28 cellular contexts compared by ENCODE assay signal in genomic region chr17:21017256-21017655, GRCh38.
"Had no signal": no experiment of that assay in that cellular context is flagged by ENCODE, and none has a peak within 500 bp of the region (broad histone marks: within the 10 kb centered on the region; RNA-seq: fewer than 3 reads in every experiment).

No MANE protein-coding gene starts in this region.

- H3K9ac ChIP-seq: neural progenitor cell had no signal

- H3K4me1 ChIP-seq: body of pancreas, neural progenitor cell, uterus had no signal

- FAIRE-seq: endothelial cell of umbilical vein had no signal

- H3K27me3 Mint-ChIP-seq: activated CD4-positive, alpha-beta T cell treated with anti-CD3 and anti-CD28 coated beads for 36 hours; activated naive CD8-positive, alpha-beta T cell treated with anti-CD3 and anti-CD28 coated beads for 36 hours; naive thymus-derived CD4-positive, alpha-beta T cell; T-cell had no signal

- H3K36me3 ChIP-seq: uterus had no signal

- H3K4me3 ChIP-seq: adrenal gland, body of pancreas, coronary artery, heart right ventricle, neural progenitor cell, right atrium auricular region, testis, transverse colon, uterus had no signal

- H3K9me3 ChIP-seq: adrenal gland, body of pancreas, heart right ventricle, right atrium auricular region, testis, transverse colon, uterus had no signal

- H3K4me1 Mint-ChIP-seq: activated CD4-positive, alpha-beta T cell treated with anti-CD3 and anti-CD28 coated beads for 36 hours; neural progenitor cell had no signal

- H3K9me3 Mint-ChIP-seq: activated naive CD8-positive, alpha-beta T cell treated with anti-CD3 and anti-CD28 coated beads for 36 hours; activated T-helper 2 cell treated with anti-CD3 and anti-CD28 coated beads, Interferon-gamma antibody, Interleukin-2, Interleukin-4, amounts not matched to agents 10 μg/mL and 5 μg/mL and 100 μg/mL, durations not matched to agents 14 hours and 24 hours and 36 hours; naive thymus-derived CD4-positive, alpha-beta T cell; neural progenitor cell; T-cell; T-helper 2 cell treated with Interferon-gamma antibody and Interleukin-4, amounts not matched to agents 5 μg/mL and 100 μg/mL, for 36 hours had no signal

- H3K4me3 Mint-ChIP-seq: activated CD4-positive, alpha-beta T cell treated with anti-CD3 and anti-CD28 coated beads for 36 hours; activated naive CD8-positive, alpha-beta T cell treated with anti-CD3 and anti-CD28 coated beads for 36 hours; naive thymus-derived CD4-positive, alpha-beta T cell; neural progenitor cell; T-cell; T-helper 2 cell treated with Interferon-gamma antibody and Interleukin-4, amounts not matched to agents 5 μg/mL and 100 μg/mL, for 36 hours had no signal

- H3K27me3 ChIP-seq: adrenal gland, body of pancreas, dorsolateral prefrontal cortex, heart right ventricle, neural progenitor cell, right atrium auricular region, testis, transverse colon, uterus had no signal

- ATAC-seq: activated CD4-positive, alpha-beta T cell treated with anti-CD3 and anti-CD28 coated beads for 36 hours; body of pancreas; heart right ventricle; naive thymus-derived CD4-positive, alpha-beta T cell; stimulated activated naive CD8-positive, alpha-beta T cell treated with anti-CD3 and anti-CD28 coated beads, Interleukin-15, Interleukin-2, amounts not matched to agents 100 U/mL and 50 U/mL, for 24 hours; T-cell had no signal

- DNase-seq: activated CD4-positive, alpha-beta T cell treated with anti-CD3 and anti-CD28 coated beads for 36 hours; activated CD4-positive, alpha-beta T cell treated with anti-CD3 and anti-CD28 coated beads, Interleukin-2, amount 50 U/mL, for 48 hours; activated CD4-positive, CD25-positive, alpha-beta regulatory T cell; activated CD8-positive, alpha-beta memory T cell treated with anti-CD3 and anti-CD28 coated beads for 24 hours; activated naive CD4-positive, alpha-beta T cell; activated naive CD8-positive, alpha-beta T cell treated with anti-CD3 and anti-CD28 coated beads for 36 hours; aorta; effector memory CD4-positive, alpha-beta T cell; foreskin fibroblast; heart right ventricle; midbrain; naive thymus-derived CD4-positive, alpha-beta T cell; occipital lobe; stimulated activated CD4-positive, alpha-beta T cell treated with anti-CD3 and anti-CD28 coated beads, Interleukin-2, amount 100 ng/mL, for 48 hours; stimulated activated naive CD8-positive, alpha-beta T cell treated with anti-CD3 and anti-CD28 coated beads, Interleukin-15, Interleukin-2, amounts not matched to agents 100 U/mL and 50 U/mL, for 24 hours; T-cell; testis; transverse colon; uterus had no signal

- H3K4me2 ChIP-seq: neural progenitor cell had no signal

- H3K27ac ChIP-seq: adrenal gland, body of pancreas, coronary artery, heart right ventricle, neural progenitor cell, right atrium auricular region, testis, transverse colon, uterus had no signal

- H3K27ac Mint-ChIP-seq: activated T-helper 2 cell treated with anti-CD3 and anti-CD28 coated beads, Interferon-gamma antibody, Interleukin-2, Interleukin-4, amounts not matched to agents 10 μg/mL and 5 μg/mL and 100 μg/mL, durations not matched to agents 14 hours and 24 hours and 36 hours; neural progenitor cell; T-cell; T-helper 2 cell treated with Interferon-gamma antibody and Interleukin-4, amounts not matched to agents 5 μg/mL and 100 μg/mL, for 36 hours had no signal

- H2AFZ ChIP-seq: neural progenitor cell had no signal
